In genomic region chrX:153818064-153818463, GRCh38 we compare ENCODE assay signal across 4 cellular contexts. TPM values are rescaled to one million over a fixed set of nuclear protein-coding genes. Genes with fewer than 3 reads are reported as not detected.
"Had no signal": no experiment of that assay in that cellular context is flagged by ENCODE, and none has a peak within 500 bp of the region (broad histone marks: within the 10 kb centered on the region; RNA-seq: fewer than 3 reads in every experiment).

No MANE protein-coding gene starts in this region.

RNA-seq across cellular contexts. Expression of gene SRPK3, which starts 37.2 kb away (rescaled TPM):
- total RNA-seq: mesothelial cell of epicardium, progenitor cell of endocrine pancreas, right lobe of liver, smooth muscle cell had no signal
